ENCODE assay signal across 22 cellular contexts in the genomic region with DNA sequence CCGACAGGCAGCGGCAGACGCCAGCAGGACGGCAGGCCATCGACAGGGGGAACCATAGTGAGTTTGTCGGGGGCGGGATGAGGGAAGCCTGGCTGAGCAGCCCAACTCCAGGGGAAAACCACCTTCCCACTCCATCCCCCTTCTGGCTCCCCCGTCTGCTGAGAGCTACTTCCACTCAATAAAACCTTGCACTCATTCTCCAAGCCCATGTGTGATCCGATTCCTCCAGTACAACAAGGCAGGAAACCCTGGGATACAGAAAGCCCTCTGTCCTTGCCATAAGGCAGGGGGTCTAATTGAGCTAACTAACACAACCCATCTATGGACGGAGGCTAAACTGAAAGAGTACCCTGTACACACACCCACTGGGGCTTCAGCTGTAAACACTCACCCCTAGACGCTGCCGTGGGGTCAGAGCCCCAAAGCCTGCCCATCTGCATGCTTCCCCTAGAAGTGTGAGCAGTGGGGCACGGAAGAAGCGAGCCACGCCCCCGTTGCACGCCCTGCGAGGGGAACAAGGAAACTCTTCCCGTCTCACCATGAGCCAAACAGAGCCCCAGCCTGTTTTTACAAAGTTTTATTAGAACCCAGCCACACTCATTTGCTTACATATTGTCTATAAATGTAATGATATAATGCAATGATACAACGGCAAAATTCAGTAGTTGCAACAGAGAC. TPM values are rescaled to one million over a fixed set of nuclear protein-coding genes. Genes with fewer than 3 reads are reported as not detected.
DNase-seq lines count a peak whose midpoint lies in the region; ATAC-seq, FAIRE-seq and TF ChIP-seq lines count a peak whose summit lies in the region.
"Had no signal": no experiment of that assay in that cellular context is flagged by ENCODE, and none has a peak within 500 bp of the region (broad histone marks: within the 10 kb centered on the region; RNA-seq: fewer than 3 reads in every experiment).

No MANE protein-coding gene starts in this region.

- H3K79me2 ChIP-seq in DOHH2 (ENCODE audit: control insufficient read depth, low read length), result no peaks in the 10 kb centered on the region
- H3K79me2 ChIP-seq in GM23338 (replicated peaks; ENCODE audit: insufficient read depth), result no peaks in the 10 kb centered on the region
- no peaks in the 10 kb centered on the region for H3K79me2 ChIP-seq in K562 (ENCODE audit: control insufficient read depth, insufficient read depth, low read length)

- H3K27me3 ChIP-seq in DOHH2 (ENCODE audit: control insufficient read depth, low read length) (no peaks in the 10 kb centered on the region), GM23338 (ENCODE audit: insufficient read depth) (no peaks in the 10 kb centered on the region), HUES6 (ENCODE audit: control insufficient read depth, insufficient read depth, low read length) (no peaks in the 10 kb centered on the region), K562 (ENCODE audit: control insufficient read depth in 2 of 2, insufficient read depth in 2 of 2, low read length in 2 of 2) (peaks cover 0 to 27% of the 10 kb centered on the region in 2 experiments; a peak in 2 of 5 replicates)

- 2% methylated on average over 20 of the region's 20 CpGs for WGBS in K562 (ENCODE audit: insufficient coverage, low coverage, missing lambda C conversion rate)

- CTCF ChIA-PET in K562 (lab: Yijun Ruan, JAX; ENCODE audit: low intra/inter-chr PET ratio), result no interaction called here

- H3F3A ChIP-seq in DOHH2 (ENCODE audit: control insufficient read depth, insufficient read depth), result no peaks in the 10 kb centered on the region
- H3F3A ChIP-seq in GM23338 (replicated peaks; ENCODE audit: low read depth), result no peaks in the 10 kb centered on the region

- H3K4me3 Mint-ChIP-seq in GM23338, result no peak overlapping the region
- no peak overlapping the region for H3K4me3 Mint-ChIP-seq in progenitor cell of endocrine pancreas (ENCODE audit: low read depth)

- ATAC-seq in GM23338 (peak; percentile 44), K562 (no peak), HG03159 (IDR thresholded peaks at IDR 0.05; ENCODE audit: unreplicated experiment) (no peak)
- ATAC-seq: HCT116 had no signal

- no peaks in the 10 kb centered on the region for H3K9me2 ChIP-seq in DOHH2 (replicated peaks; ENCODE audit: control insufficient read depth, low read length)
- 0 out of 2 replicates have a peak, but pooled peaks cover 3% of the 10 kb centered on the region for H3K9me2 ChIP-seq in GM23338 (ENCODE audit: insufficient read depth)

- H3K4me1 Mint-ChIP-seq in GM23338, result peaks cover 2% of the 10 kb centered on the region; the same call in 1 of the 3 replicates
- H3K4me1 Mint-ChIP-seq in progenitor cell of endocrine pancreas (ENCODE audit: low read depth), result no peaks in the 10 kb centered on the region

- DNase-seq in GM23338 (ENCODE audit: low spot score) (peak; percentile 15), K562 (ENCODE audit: extremely low read depth in 1 of 4, low spot score in 3 of 4) (no peak), NCI-H2107 (lab: John Stamatoyannopoulos, UW) (no peak), progenitor cell of endocrine pancreas (ENCODE audit: low spot score, unreplicated experiment) (no peak)
- no peak for DNase-seq in activated T-cell treated with anti-CD3 and anti-CD28 coated beads, Interleukin-2, amount 50 U/mL, for 48 hours
- DNase-seq: C1 segment of cervical spinal cord; Calu3; CD4-positive, alpha-beta memory T cell; COR-L47; DMS53; DMS79 treated with DMSO at 0.1 percent for 48 hours; H7 had no signal

- H3K27me3 Mint-ChIP-seq in GM23338 (ENCODE audit: insufficient read depth, low read depth, poor library complexity) (peaks cover 2% of the 10 kb centered on the region), progenitor cell of endocrine pancreas (no peaks in the 10 kb centered on the region)
- H3K27me3 Mint-ChIP-seq: CD4-positive, alpha-beta memory T cell had no signal

- H3K9me1 ChIP-seq in K562 (ENCODE audit: control insufficient read depth, insufficient read depth, low read length), result no peaks in the 10 kb centered on the region

- H3K9me3 Mint-ChIP-seq in GM23338, result no peaks in the 10 kb centered on the region; the same call in 2 of the 3 replicates
- no peaks in the 10 kb centered on the region for H3K9me3 Mint-ChIP-seq in progenitor cell of endocrine pancreas (ENCODE audit: low read depth)

- H3K9me3 ChIP-seq in DOHH2 (ENCODE audit: control insufficient read depth, insufficient read depth, low read length), result no peaks in the 10 kb centered on the region
- H3K9me3 ChIP-seq in HUES6 (ENCODE audit: control insufficient read depth, insufficient read depth, low read depth, low read length), result no peaks in the 10 kb centered on the region
- H3K9me3 ChIP-seq in K562 (replicated peaks; ENCODE audit: control insufficient read depth, insufficient read depth, low read depth, low read length), result no peaks in the 10 kb centered on the region

- peaks cover 19% of the 10 kb centered on the region for H3K4me1 ChIP-seq in DOHH2 (ENCODE audit: control insufficient read depth, low read length)
- no peaks in the 10 kb centered on the region for H3K4me1 ChIP-seq in GM23338 (ENCODE audit: insufficient read depth)
- no peaks in the 10 kb centered on the region for H3K4me1 ChIP-seq in HUES6 (ENCODE audit: control insufficient read depth, insufficient read depth, low read length)
- H3K4me1 ChIP-seq in K562 (replicated peaks in 1 of 2; ENCODE audit: control insufficient read depth in 2 of 2, insufficient read depth in 2 of 2, low read length in 2 of 2), result no peaks in the 10 kb centered on the region

- H3K9ac ChIP-seq in HUES6 (ENCODE audit: low read length) (no peak overlapping the region), K562 (ENCODE audit: insufficient read depth in 1 of 2, low read depth in 2 of 2, low read length in 2 of 2) (no peak overlapping the region)

- FAIRE-seq in K562 (lab: Jason Lieb, UNC), result no peak
- FAIRE-seq: G401.6, GM12892, H1 had no signal

- H3K36me3 Mint-ChIP-seq in GM23338 (ENCODE audit: low read depth) (no peaks in the 10 kb centered on the region), progenitor cell of endocrine pancreas (ENCODE audit: insufficient read depth) (no peaks in the 10 kb centered on the region)

- intact Hi-C loops in K562 (cut with micrococcal nuclease), result no loop called here

- TF ChIP-seq CTCF in DOHH2 (IDR thresholded peaks at IDR 0.05; ENCODE audit: low read depth, low read length, poor library complexity, severe bottlenecking) (no peak), GM23338 (conservative IDR thresholded peaks at IDR 0.05; ENCODE audit: low read depth in 2 of 2) (peak in 1 of 2 experiments; percentile 26; a peak in 2 of 4 replicates), K562 (IDR thresholded peaks at IDR 0.05 in 2 of 3, conservative IDR thresholded peaks at IDR 0.05 in 1 of 3; ENCODE audit: insufficient read depth in 2 of 3, low read depth in 1 of 3, low read length in 3 of 3) (0 out of 6 replicates have a peak, but pooled peaks of 2 of the 3 experiments have one; percentile 2 to 15), progenitor cell of endocrine pancreas (IDR thresholded peaks at IDR 0.05; ENCODE audit: unreplicated experiment) (no peak)

- H2AFZ ChIP-seq in GM23338, result peak overlapping the region; percentile 63; the same call in 1 of the 2 replicates
- no peak overlapping the region for H2AFZ ChIP-seq in K562 (ENCODE audit: low read depth, low read length)

- H3K36me3 ChIP-seq in DOHH2 (ENCODE audit: control insufficient read depth, low read length) (no peaks in the 10 kb centered on the region), GM23338 (ENCODE audit: insufficient read depth) (no peaks in the 10 kb centered on the region; the same call in 1 of the 2 replicates), HUES6 (ENCODE audit: control insufficient read depth, insufficient read depth, low read length) (no peaks in the 10 kb centered on the region), K562 (ENCODE audit: control insufficient read depth, insufficient read depth, low read length) (no peaks in the 10 kb centered on the region)

- H3K27ac ChIP-seq in DOHH2 (ENCODE audit: low read depth, low read length) (no peak overlapping the region), GM23338 (ENCODE audit: low read depth) (no peak overlapping the region), HUES6 (ENCODE audit: low read depth, low read length) (no peak overlapping the region), K562 (ENCODE audit: extremely low read depth, low read depth, low read length) (no peak overlapping the region)

- in situ Hi-C loops in K562 (cut with MboI), result loop anchor here (5.0 kb wide), 1 partner anchor 56 kb away; no protein-coding TSS in a partner anchor

- POLR2A ChIA-PET in K562 (lab: Yijun Ruan, JAX), result no interaction called here

- no peaks in the 10 kb centered on the region for H4K20me1 ChIP-seq in DOHH2 (ENCODE audit: control insufficient read depth, insufficient read depth, low read depth, low read length)
- H4K20me1 ChIP-seq in GM23338 (replicated peaks; ENCODE audit: insufficient read depth), result no peaks in the 10 kb centered on the region
- no peaks in the 10 kb centered on the region for H4K20me1 ChIP-seq in K562 (replicated peaks; ENCODE audit: control insufficient read depth, insufficient read depth, low read length)

- BruUV-seq in K562 (replicated peaks; lab: Mats Ljungman, UMichigan), result no TSS peak

- H3K4me3 ChIP-seq in DOHH2 (ENCODE audit: low read length) (peak overlapping the region; percentile 9), GM23338 (no peak overlapping the region), HUES6 (ENCODE audit: low read depth, low read length) (peak overlapping the region; percentile 28; the same call in 1 of the 2 replicates), K562 (no peak overlapping the region)

- TF ChIP-seq POLR2A in K562 (conservative IDR thresholded peaks at IDR 0.05), result no peak

- H3K4me2 ChIP-seq in DOHH2 (ENCODE audit: low read length), result peak overlapping the region; percentile 55
- no peak overlapping the region for H3K4me2 ChIP-seq in GM23338
- H3K4me2 ChIP-seq in K562 (ENCODE audit: insufficient read depth, low read length), result no peak overlapping the region

- H3K27ac Mint-ChIP-seq in GM23338, result no peak overlapping the region
- no peak overlapping the region for H3K27ac Mint-ChIP-seq in progenitor cell of endocrine pancreas

- TF ChIP-seq RAD21 in K562 (CRISPR knock-in tag; conservative IDR thresholded peaks at IDR 0.05 in 1 of 2, IDR thresholded peaks at IDR 0.05 in 1 of 2), result no peak

- TF ChIP-seq EP300 in K562 (IDR thresholded peaks at IDR 0.05; ENCODE audit: low read length), result no peak

RNA-seq across cellular contexts. Expression of gene KRTAP29-1, which starts 4.1 kb away (rescaled TPM):
- total RNA-seq in GM23338 (2014; rRNA removed; shearing (Covaris generic)), result not detected in 2 replicates
- polyA plus RNA-seq in GM23338 (2016; fragmentation: Nextera tagmentation; extraction: Ambion mirVana) (not detected in 2 replicates), K562 (2011; rRNA removed) (not detected in 2 replicates), K562 (2014; fragmentation: Illumina TruSeq; extraction: Trizol) (not detected in 2 replicates), K562 (2014; fragmentation: Nextera tagmentation; extraction: Ambion mirVana) (not detected), K562 (2014; rRNA removed) (not detected in 2 replicates)
- not detected in 2 replicates for total RNA-seq in K562 (2011; cell fraction: chromatin; rRNA removed; ENCODE audit: low replicate concordance)
- total RNA-seq in K562 (2011; cell fraction: nucleolus; rRNA removed), result not detected in 2 replicates
- total RNA-seq in K562 (2011; cell fraction: nucleoplasm; rRNA removed), result not detected in 2 replicates
- total RNA-seq in K562 (2014; rRNA removed) (not detected in 2 replicates), K562 (2014; rRNA removed; fragmentation: Illumina TruSeq; extraction: Trizol) (not detected in 2 replicates), K562 (2015; rRNA removed; fragmentation: Illumina TruSeq; extraction: Trizol) (not detected in 2 replicates), K562 (2021) (not detected in 2 replicates), progenitor cell of endocrine pancreas (not detected in 2 replicates)
- polyA plus RNA-seq in K562 (2011; cell fraction: cytosol; rRNA removed), result not detected in 2 replicates
- not detected in 2 replicates for polyA plus RNA-seq in K562 (2011; cell fraction: nucleus; rRNA removed)
- not detected in 2 replicates for polyA plus RNA-seq in K562 (2012)
- polyA minus RNA-seq in K562 (2011; rRNA and poly(A)+ RNA removed), result not detected in 2 replicates
- not detected in 2 replicates for polyA minus RNA-seq in K562 (2011; cell fraction: cytosol; rRNA and poly(A)+ RNA removed)
- not detected in 2 replicates for polyA minus RNA-seq in K562 (2011; cell fraction: nucleus; rRNA and poly(A)+ RNA removed)
- total RNA-seq: A673; Calu3; CD4-positive, alpha-beta memory T cell; H1; H7 had no signal
- polyA plus RNA-seq: BJ; CD4-positive, alpha-beta memory T cell; H1 had no signal

RNA-seq across cellular contexts. Expression of gene KRTAP16-1, which starts 10.5 kb away (rescaled TPM):
- total RNA-seq in GM23338 (2014; rRNA removed; shearing (Covaris generic)), result not detected in 2 replicates
- not detected in 2 replicates for polyA plus RNA-seq in GM23338 (2016; fragmentation: Nextera tagmentation; extraction: Ambion mirVana)
- total RNA-seq in K562 (2011; cell fraction: chromatin; rRNA removed; ENCODE audit: low replicate concordance), result not detected in 2 replicates
- total RNA-seq in K562 (2011; cell fraction: nucleolus; rRNA removed), result not detected in 2 replicates
- not detected in 2 replicates for total RNA-seq in K562 (2011; cell fraction: nucleoplasm; rRNA removed)
- total RNA-seq in K562 (2014; rRNA removed), result not detected in 2 replicates
- total RNA-seq in K562 (2014; rRNA removed; fragmentation: Illumina TruSeq; extraction: Trizol), result not detected in 2 replicates
- total RNA-seq in K562 (2015; rRNA removed; fragmentation: Illumina TruSeq; extraction: Trizol), result not detected in 2 replicates
- total RNA-seq in K562 (2021), result not detected in 2 replicates
- polyA plus RNA-seq in K562 (2011; rRNA removed), result not detected in 2 replicates
- polyA plus RNA-seq in K562 (2011; cell fraction: cytosol; rRNA removed), result not detected in 2 replicates
- polyA plus RNA-seq in K562 (2011; cell fraction: nucleus; rRNA removed), result not detected in 2 replicates
- not detected in 2 replicates for polyA plus RNA-seq in K562 (2012)
- polyA plus RNA-seq in K562 (2014; fragmentation: Illumina TruSeq; extraction: Trizol), result not detected in 2 replicates
- polyA plus RNA-seq in K562 (2014; fragmentation: Nextera tagmentation; extraction: Ambion mirVana), result not detected
- polyA plus RNA-seq in K562 (2014; rRNA removed), result not detected in 2 replicates
- not detected in 2 replicates for polyA minus RNA-seq in K562 (2011; rRNA and poly(A)+ RNA removed)
- not detected in 2 replicates for polyA minus RNA-seq in K562 (2011; cell fraction: cytosol; rRNA and poly(A)+ RNA removed)
- not detected in 2 replicates for polyA minus RNA-seq in K562 (2011; cell fraction: nucleus; rRNA and poly(A)+ RNA removed)
- not detected in 2 replicates for total RNA-seq in progenitor cell of endocrine pancreas
- total RNA-seq: A172, A673, Calu3, H1, H7 had no signal
- polyA plus RNA-seq: BJ; CD4-positive, alpha-beta memory T cell; H1 had no signal

RNA-seq across cellular contexts. Expression of gene KRTAP17-1, which starts 16.9 kb away (rescaled TPM):
- not detected in 2 replicates for total RNA-seq in GM23338 (2014; rRNA removed; shearing (Covaris generic))
- polyA plus RNA-seq in GM23338 (2016; fragmentation: Nextera tagmentation; extraction: Ambion mirVana) (not detected in 2 replicates), K562 (2011; rRNA removed) (not detected in 2 replicates), K562 (2014; fragmentation: Illumina TruSeq; extraction: Trizol) (not detected in 2 replicates), K562 (2014; fragmentation: Nextera tagmentation; extraction: Ambion mirVana) (not detected), K562 (2014; rRNA removed) (not detected in 2 replicates)
- not detected in 2 replicates for total RNA-seq in K562 (2011; cell fraction: chromatin; rRNA removed; ENCODE audit: low replicate concordance)
- total RNA-seq in K562 (2011; cell fraction: nucleolus; rRNA removed), result not detected in 2 replicates
- not detected in 2 replicates for total RNA-seq in K562 (2011; cell fraction: nucleoplasm; rRNA removed)
- total RNA-seq in K562 (2014; rRNA removed) (not detected in 2 replicates), K562 (2014; rRNA removed; fragmentation: Illumina TruSeq; extraction: Trizol) (not detected in 2 replicates), K562 (2015; rRNA removed; fragmentation: Illumina TruSeq; extraction: Trizol) (not detected in 2 replicates), K562 (2021) (not detected in 2 replicates), progenitor cell of endocrine pancreas (not detected in 2 replicates)
- not detected in 2 replicates for polyA plus RNA-seq in K562 (2011; cell fraction: cytosol; rRNA removed)
- polyA plus RNA-seq in K562 (2011; cell fraction: nucleus; rRNA removed), result not detected in 2 replicates
- not detected in 2 replicates for polyA plus RNA-seq in K562 (2012)
- polyA minus RNA-seq in K562 (2011; rRNA and poly(A)+ RNA removed), result not detected in 2 replicates
- polyA minus RNA-seq in K562 (2011; cell fraction: cytosol; rRNA and poly(A)+ RNA removed), result not detected in 2 replicates
- not detected in 2 replicates for polyA minus RNA-seq in K562 (2011; cell fraction: nucleus; rRNA and poly(A)+ RNA removed)
- total RNA-seq: A172; A673; Calu3; CD4-positive, alpha-beta memory T cell; H1; H7 had no signal
- polyA plus RNA-seq: BJ; CD4-positive, alpha-beta memory T cell; H1 had no signal

RNA-seq across cellular contexts. Expression of gene KRTAP9-7, which starts 23.1 kb away (rescaled TPM):
- not detected in 2 replicates for total RNA-seq in GM23338 (2014; rRNA removed; shearing (Covaris generic))
- not detected in 2 replicates for polyA plus RNA-seq in GM23338 (2016; fragmentation: Nextera tagmentation; extraction: Ambion mirVana)
- not detected in 2 replicates for total RNA-seq in K562 (2011; cell fraction: chromatin; rRNA removed; ENCODE audit: low replicate concordance)
- total RNA-seq in K562 (2011; cell fraction: nucleolus; rRNA removed), result not detected in 2 replicates
- not detected in 2 replicates for total RNA-seq in K562 (2011; cell fraction: nucleoplasm; rRNA removed)
- not detected in 2 replicates for total RNA-seq in K562 (2014; rRNA removed)
- total RNA-seq in K562 (2014; rRNA removed; fragmentation: Illumina TruSeq; extraction: Trizol), result not detected in 2 replicates
- total RNA-seq in K562 (2015; rRNA removed; fragmentation: Illumina TruSeq; extraction: Trizol), result not detected in 2 replicates
- not detected in 2 replicates for total RNA-seq in K562 (2021)
- polyA plus RNA-seq in K562 (2011; rRNA removed), result not detected in 2 replicates
- not detected in 2 replicates for polyA plus RNA-seq in K562 (2011; cell fraction: cytosol; rRNA removed)
- not detected in 2 replicates for polyA plus RNA-seq in K562 (2011; cell fraction: nucleus; rRNA removed)
- polyA plus RNA-seq in K562 (2012), result not detected in 2 replicates
- not detected in 2 replicates for polyA plus RNA-seq in K562 (2014; fragmentation: Illumina TruSeq; extraction: Trizol)
- polyA plus RNA-seq in K562 (2014; fragmentation: Nextera tagmentation; extraction: Ambion mirVana), result not detected
- not detected in 2 replicates for polyA plus RNA-seq in K562 (2014; rRNA removed)
- not detected in 2 replicates for polyA minus RNA-seq in K562 (2011; rRNA and poly(A)+ RNA removed)
- not detected in 2 replicates for polyA minus RNA-seq in K562 (2011; cell fraction: cytosol; rRNA and poly(A)+ RNA removed)
- not detected in 2 replicates for polyA minus RNA-seq in K562 (2011; cell fraction: nucleus; rRNA and poly(A)+ RNA removed)
- not detected in 2 replicates for total RNA-seq in progenitor cell of endocrine pancreas
- total RNA-seq: A172; A673; Calu3; CD4-positive, alpha-beta memory T cell; H1; H7 had no signal
- polyA plus RNA-seq: BJ; CD4-positive, alpha-beta memory T cell; H1 had no signal

RNA-seq across cellular contexts. Expression of gene KRTAP9-6, which starts 33.4 kb away (rescaled TPM):
- total RNA-seq in GM23338 (2014; rRNA removed; shearing (Covaris generic)), result not detected in 2 replicates
- polyA plus RNA-seq in GM23338 (2016; fragmentation: Nextera tagmentation; extraction: Ambion mirVana), result not detected in 2 replicates
- total RNA-seq in K562 (2011; cell fraction: chromatin; rRNA removed; ENCODE audit: low replicate concordance), result not detected in 2 replicates
- not detected in 2 replicates for total RNA-seq in K562 (2011; cell fraction: nucleolus; rRNA removed)
- total RNA-seq in K562 (2011; cell fraction: nucleoplasm; rRNA removed), result not detected in 2 replicates
- total RNA-seq in K562 (2014; rRNA removed), result not detected in 2 replicates
- not detected in 2 replicates for total RNA-seq in K562 (2014; rRNA removed; fragmentation: Illumina TruSeq; extraction: Trizol)
- not detected in 2 replicates for total RNA-seq in K562 (2015; rRNA removed; fragmentation: Illumina TruSeq; extraction: Trizol)
- total RNA-seq in K562 (2021), result not detected in 2 replicates
- polyA plus RNA-seq in K562 (2011; rRNA removed), result not detected in 2 replicates
- not detected in 2 replicates for polyA plus RNA-seq in K562 (2011; cell fraction: cytosol; rRNA removed)
- polyA plus RNA-seq in K562 (2011; cell fraction: nucleus; rRNA removed), result not detected in 2 replicates
- polyA plus RNA-seq in K562 (2012), result not detected in 2 replicates
- polyA plus RNA-seq in K562 (2014; fragmentation: Illumina TruSeq; extraction: Trizol), result not detected in 2 replicates
- not detected for polyA plus RNA-seq in K562 (2014; fragmentation: Nextera tagmentation; extraction: Ambion mirVana)
- not detected in 2 replicates for polyA plus RNA-seq in K562 (2014; rRNA removed)
- not detected in 2 replicates for polyA minus RNA-seq in K562 (2011; rRNA and poly(A)+ RNA removed)
- polyA minus RNA-seq in K562 (2011; cell fraction: cytosol; rRNA and poly(A)+ RNA removed), result not detected in 2 replicates
- not detected in 2 replicates for polyA minus RNA-seq in K562 (2011; cell fraction: nucleus; rRNA and poly(A)+ RNA removed)
- total RNA-seq in progenitor cell of endocrine pancreas, result not detected in 2 replicates
- total RNA-seq: A172; A673; Calu3; CD4-positive, alpha-beta memory T cell; H1; H7 had no signal
- polyA plus RNA-seq: BJ; CD4-positive, alpha-beta memory T cell; H1 had no signal

Comparison
In these comparisons a context has a peak if more than half of its experiments do, and no peak if none do; other contexts are left out.
1. H3K4me3 ChIP-seq: peak in DOHH2 (single experiment) and HUES6 (single experiment); none in GM23338 (single experiment) and K562 (single experiment).
2. CTCF ChIP-seq: peak in K562 (2 of 3); none in DOHH2 (single experiment) and progenitor cell of endocrine pancreas (single experiment).